Comparison of ENCODE assay signal across 2 cellular contexts in the genomic region with DNA sequence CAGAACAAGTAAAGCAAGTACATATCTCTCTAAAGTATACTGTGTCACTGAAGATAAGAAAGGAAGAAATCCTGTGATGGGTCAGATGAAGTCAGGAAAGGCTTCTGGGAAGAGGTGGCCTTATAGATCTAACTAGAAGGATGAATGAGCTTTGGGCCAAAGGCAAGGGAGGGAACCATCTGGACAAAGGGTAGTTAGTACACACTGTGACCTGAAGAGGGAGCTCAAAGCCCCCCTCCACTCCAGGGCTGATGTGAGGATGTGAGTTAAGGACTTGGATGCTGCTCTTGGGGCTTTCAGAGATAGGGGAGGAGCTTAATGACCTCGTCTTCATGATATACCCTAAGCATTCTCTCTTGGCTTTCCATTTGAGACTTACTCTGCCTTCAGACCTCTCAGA.
TF ChIP-seq lines count a peak whose summit lies in the region.

No MANE protein-coding gene starts in this region.

TF ChIP-seq in K562, 482 proteins besides CTCF, POLR2A, EP300 and RAD21 (continued from another document):
- TF ChIP-seq, protein P1, sequence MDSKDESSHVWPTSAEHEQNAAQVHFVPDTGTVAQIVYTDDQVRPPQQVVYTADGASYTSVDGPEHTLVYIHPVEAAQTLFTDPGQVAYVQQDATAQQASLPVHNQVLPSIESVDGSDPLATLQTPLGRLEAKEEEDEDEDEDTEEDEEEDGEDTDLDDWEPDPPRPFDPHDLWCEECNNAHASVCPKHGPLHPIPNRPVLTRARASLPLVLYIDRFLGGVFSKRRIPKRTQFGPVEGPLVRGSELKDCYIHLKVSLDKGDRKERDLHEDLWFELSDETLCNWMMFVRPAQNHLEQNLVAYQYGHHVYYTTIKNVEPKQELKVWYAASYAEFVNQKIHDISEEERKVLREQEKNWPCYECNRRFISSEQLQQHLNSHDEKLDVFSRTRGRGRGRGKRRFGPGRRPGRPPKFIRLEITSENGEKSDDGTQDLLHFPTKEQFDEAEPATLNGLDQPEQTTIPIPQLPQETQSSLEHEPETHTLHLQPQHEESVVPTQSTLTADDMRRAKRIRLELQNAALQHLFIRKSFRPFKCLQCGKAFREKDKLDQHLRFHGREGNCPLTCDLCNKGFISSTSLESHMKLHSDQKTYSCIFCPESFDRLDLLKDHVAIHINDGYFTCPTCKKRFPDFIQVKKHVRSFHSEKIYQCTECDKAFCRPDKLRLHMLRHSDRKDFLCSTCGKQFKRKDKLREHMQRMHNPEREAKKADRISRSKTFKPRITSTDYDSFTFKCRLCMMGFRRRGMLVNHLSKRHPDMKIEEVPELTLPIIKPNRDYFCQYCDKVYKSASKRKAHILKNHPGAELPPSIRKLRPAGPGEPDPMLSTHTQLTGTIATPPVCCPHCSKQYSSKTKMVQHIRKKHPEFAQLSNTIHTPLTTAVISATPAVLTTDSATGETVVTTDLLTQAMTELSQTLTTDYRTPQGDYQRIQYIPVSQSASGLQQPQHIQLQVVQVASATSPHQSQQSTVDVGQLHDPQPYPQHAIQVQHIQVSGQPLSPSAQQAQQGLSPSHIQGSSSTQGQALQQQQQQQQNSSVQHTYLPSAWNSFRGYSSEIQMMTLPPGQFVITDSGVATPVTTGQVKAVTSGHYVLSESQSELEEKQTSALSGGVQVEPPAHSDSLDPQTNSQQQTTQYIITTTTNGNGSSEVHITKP (IDR thresholded peaks at IDR 0.05; ENCODE audit: partially characterized antibody), result peak; percentile 14
- peak; percentile 74; the same call in 1 of the 2 replicates for TF ChIP-seq CTBP1 (IDR thresholded peaks at IDR 0.05; ENCODE audit: borderline replicate concordance)
- no peak for TF ChIP-seq KLF13 (tag; IDR thresholded peaks at IDR 0.05; ENCODE audit: borderline replicate concordance, low read depth)
- no peak for TF ChIP-seq ETV5 (CRISPR knock-in tag; IDR thresholded peaks at IDR 0.05; ENCODE audit: low read depth)
- TF ChIP-seq, protein P2, sequence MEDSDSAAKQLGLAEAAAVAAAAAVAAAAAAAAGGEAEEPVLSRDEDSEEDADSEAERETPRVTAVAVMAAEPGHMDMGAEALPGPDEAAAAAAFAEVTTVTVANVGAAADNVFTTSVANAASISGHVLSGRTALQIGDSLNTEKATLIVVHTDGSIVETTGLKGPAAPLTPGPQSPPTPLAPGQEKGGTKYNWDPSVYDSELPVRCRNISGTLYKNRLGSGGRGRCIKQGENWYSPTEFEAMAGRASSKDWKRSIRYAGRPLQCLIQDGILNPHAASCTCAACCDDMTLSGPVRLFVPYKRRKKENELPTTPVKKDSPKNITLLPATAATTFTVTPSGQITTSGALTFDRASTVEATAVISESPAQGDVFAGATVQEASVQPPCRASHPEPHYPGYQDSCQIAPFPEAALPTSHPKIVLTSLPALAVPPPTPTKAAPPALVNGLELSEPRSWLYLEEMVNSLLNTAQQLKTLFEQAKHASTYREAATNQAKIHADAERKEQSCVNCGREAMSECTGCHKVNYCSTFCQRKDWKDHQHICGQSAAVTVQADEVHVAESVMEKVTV (CRISPR knock-in tag; IDR thresholded peaks at IDR 0.05), result peak; percentile 58; the same call in 1 of the 2 replicates
- peak in 1 of 2 experiments; percentile 72; a peak in 1 of 4 replicates for TF ChIP-seq RCOR1 (IDR thresholded peaks at IDR 0.05; ENCODE audit: borderline replicate concordance in 1 of 2, low read depth in 2 of 2, low read length in 2 of 2)
- TF ChIP-seq ZNF436 (CRISPR knock-in tag; IDR thresholded peaks at IDR 0.05), result peak; percentile 75

TF ChIP-seq in liver, 16 proteins besides CTCF, POLR2A, EP300 and RAD21 (continued from another document):
- TF ChIP-seq ZBTB33 (IDR thresholded peaks at IDR 0.05), result no peak
- no peak for TF ChIP-seq JUND (IDR thresholded peaks at IDR 0.05)
